12 cellular contexts compared by ENCODE assay signal in the genomic region with DNA sequence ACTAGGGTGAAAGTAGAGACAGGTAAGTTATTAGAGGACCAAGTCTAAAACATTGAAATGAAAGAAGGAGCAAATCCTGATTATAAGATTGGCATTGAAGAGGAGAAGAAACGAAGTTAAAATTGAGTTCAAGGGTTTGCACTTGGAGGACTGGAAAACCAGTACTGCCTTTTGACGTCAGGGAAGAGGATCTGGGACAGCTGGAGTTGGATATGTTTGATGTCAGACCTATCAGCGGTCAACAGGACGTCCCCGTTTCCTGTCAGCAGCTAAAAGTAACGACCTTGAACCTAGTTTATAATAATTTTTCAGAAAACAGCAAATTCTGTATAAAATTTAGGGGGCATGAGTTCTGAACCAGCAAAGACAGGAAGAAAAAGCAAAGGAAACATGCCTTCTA. TPM values are rescaled to one million over a fixed set of nuclear protein-coding genes. Genes with fewer than 3 reads are reported as not detected.
DNase-seq lines count a peak whose midpoint lies in the region; ATAC-seq and TF ChIP-seq lines count a peak whose summit lies in the region.
"Had no signal": no experiment of that assay in that cellular context is flagged by ENCODE, and none has a peak within 500 bp of the region (broad histone marks: within the 10 kb centered on the region; RNA-seq: fewer than 3 reads in every experiment).

No MANE protein-coding gene starts in this region.

- WGBS in esophagus squamous epithelium, 2 donors: 56 to 62% methylated on average over 6 of the region's 6 CpGs
- WGBS in ovary, 3 donors: 8 to 19% (median 13%) methylated on average over 6 of the region's 6 CpGs

- H3K9me3 ChIP-seq in CD8-positive, alpha-beta memory T cell (ENCODE audit: low read length): no peaks in the 10 kb centered on the region
- H3K9me3 ChIP-seq in esophagus squamous epithelium (peaks cover 0 to 6% (median 0%) of the 10 kb centered on the region in 3 donors), ovary (no peaks in the 10 kb centered on the region)
- H3K9me3 ChIP-seq: mucosa of descending colon had no signal

- peaks cover 0 to under 1% (median 0%) of the 10 kb centered on the region in 3 donors for H3K36me3 Mint-ChIP-seq in CD8-positive, alpha-beta memory T cell
- no peaks in the 10 kb centered on the region for H3K36me3 Mint-ChIP-seq in T-cell

- DNase-seq in CD8-positive, alpha-beta memory T cell: no peak
- no peak for DNase-seq in T-cell
- no peak for DNase-seq in esophagus squamous epithelium (lab: John Stamatoyannopoulos, UW)
- peak in 4 of 5 donors; percentile 44 to 67 (median 46) for DNase-seq in ovary
- no peak for DNase-seq in NCI-H1930 (lab: John Stamatoyannopoulos, UW)
- no peak for DNase-seq in Ammon's horn (ENCODE audit: low spot score)
- no peak for DNase-seq in AML-193 (lab: John Stamatoyannopoulos, UW)
- DNase-seq: foreskin keratinocyte, NCI-H1417 had no signal

- H3K4me3 Mint-ChIP-seq in CD8-positive, alpha-beta memory T cell: peak overlapping the region in 6 of 7 donors; percentile 26 to 75 (median 64)
- H3K4me3 Mint-ChIP-seq in T-cell: peak overlapping the region; percentile 27 to 68 (median 47)

- H3K27me3 Mint-ChIP-seq in CD8-positive, alpha-beta memory T cell: peaks cover 17 to 36% of the 10 kb centered on the region in 2 donors
- peaks cover 31 to 36% of the 10 kb centered on the region in 2 donors for H3K27me3 Mint-ChIP-seq in T-cell

- H3K27ac Mint-ChIP-seq in CD8-positive, alpha-beta memory T cell: peak overlapping the region in 1 of 8 donors; percentile 57
- peak overlapping the region in 1 of 2 donors; percentile 9 for H3K27ac Mint-ChIP-seq in T-cell

- intact Hi-C loops in esophagus squamous epithelium (cut with DNase I) (no loop called here), ovary (cut with DNase I) (loop anchor here in 2 of 4 donors (5.0 to 10.0 kb wide), 3 partner anchors 91 to 201 kb away; a partner anchor contains a TSS)

- no peak overlapping the region for H3K27ac ChIP-seq in CD8-positive, alpha-beta memory T cell (ENCODE audit: low read depth, low read length)
- H3K27ac ChIP-seq in esophagus squamous epithelium (peak overlapping the region; percentile 83 to 97 (median 92)), ovary (peak overlapping the region; percentile 80 to 96)
- H3K27ac ChIP-seq: foreskin keratinocyte, VCaP had no signal

- H3K4me3 ChIP-seq in CD8-positive, alpha-beta memory T cell (ENCODE audit: low read length): no peak overlapping the region
- H3K4me3 ChIP-seq in esophagus squamous epithelium: peak overlapping the region in 3 of 4 donors; percentile 58 to 83 (median 72)
- peak overlapping the region; percentile 83 for H3K4me3 ChIP-seq in ovary
- H3K4me3 ChIP-seq: mucosa of descending colon had no signal

- TF ChIP-seq POLR2A in esophagus squamous epithelium (IDR thresholded peaks at IDR 0.05): no peak
- TF ChIP-seq POLR2A in ovary (IDR thresholded peaks at IDR 0.05): no peak

- no peak for TF ChIP-seq EP300 in ovary (IDR thresholded peaks at IDR 0.05)

- H3K4me1 Mint-ChIP-seq in CD8-positive, alpha-beta memory T cell: peaks cover 16 to 32% (median 32%) of the 10 kb centered on the region in 3 donors
- peaks cover 22 to 30% (median 25%) of the 10 kb centered on the region in 3 donors for H3K4me1 Mint-ChIP-seq in T-cell

- peaks cover 0 to 1% (median 0%) of the 10 kb centered on the region in 5 donors for H3K9me3 Mint-ChIP-seq in CD8-positive, alpha-beta memory T cell
- peaks cover 0 to 4% (median 0%) of the 10 kb centered on the region in 3 donors for H3K9me3 Mint-ChIP-seq in T-cell

- ATAC-seq in T-cell (replicated peaks in 1 of 4): no peak
- ATAC-seq in HG03432 (IDR thresholded peaks at IDR 0.05; ENCODE audit: unreplicated experiment): no peak

- POLR2A ChIA-PET in CD8-positive, alpha-beta memory T cell (lab: Charles Lee): no interaction called here
- POLR2A ChIA-PET in T-cell (lab: Charles Lee): no interaction called here

- TF ChIP-seq CTCF in esophagus squamous epithelium (IDR thresholded peaks at IDR 0.05) (no peak), ovary (IDR thresholded peaks at IDR 0.05) (no peak)

- no peaks in the 10 kb centered on the region for H3K36me3 ChIP-seq in CD8-positive, alpha-beta memory T cell (ENCODE audit: insufficient read depth, low read length)
- H3K36me3 ChIP-seq in esophagus squamous epithelium (no peaks in the 10 kb centered on the region), ovary (no peaks in the 10 kb centered on the region)

- H3K27me3 ChIP-seq in CD8-positive, alpha-beta memory T cell (ENCODE audit: insufficient read depth, low read length, poor library complexity, severe bottlenecking): peaks cover 17% of the 10 kb centered on the region
- H3K27me3 ChIP-seq in esophagus squamous epithelium: peaks cover 0 to 47% (median 2%) of the 10 kb centered on the region in 4 donors
- H3K27me3 ChIP-seq in ovary: no peaks in the 10 kb centered on the region

- CTCF ChIA-PET in CD8-positive, alpha-beta memory T cell (lab: Charles Lee): no interaction called here
- CTCF ChIA-PET in T-cell (lab: Charles Lee): no interaction called here

- peaks cover 20% of the 10 kb centered on the region for H3K4me1 ChIP-seq in CD8-positive, alpha-beta memory T cell (ENCODE audit: insufficient read depth, low read length)
- H3K4me1 ChIP-seq in esophagus squamous epithelium (peaks cover 0 to 51% (median 7%) of the 10 kb centered on the region in 3 donors), ovary (ENCODE audit: insufficient read depth) (peaks cover 10% of the 10 kb centered on the region)
- H3K4me1 ChIP-seq: foreskin keratinocyte had no signal

RNA-seq across cellular contexts. Expression of a gene that starts 1.2 kb away (rescaled TPM):
- under 1 TPM; 0.09 to 0.15 TPM for total RNA-seq in CD8-positive, alpha-beta memory T cell
- not detected for polyA plus RNA-seq in CD8-positive, alpha-beta memory T cell
- total RNA-seq in T-cell (under 1 TPM in 4 of 5 donors, not detected in 1; 0.05 to 0.50 (median 0.34) TPM), esophagus squamous epithelium (100 to 1,000 TPM in 1 of 4 donors, 10 to 100 TPM in 2, 1 to 10 TPM in 1; 3.6 to 120 (median 28.5) TPM), ovary (100 to 1,000 TPM in 3 of 7 donors, 10 to 100 TPM in 4; 59.2 to 141 (median 72.0) TPM)
- 100 to 1,000 TPM in 1 of 2 donors, 10 to 100 TPM in 1; 76.4 to 147 TPM for polyA plus RNA-seq in ovary

Comparison
In these comparisons a context has a peak if more than half of its experiments do, and no peak if none do; other contexts are left out.
1. DNase-seq: peak in ovary (4 of 5); none in CD8-positive, alpha-beta memory T cell (0 of 5), T-cell (0 of 34), esophagus squamous epithelium (single experiment), NCI-H1930 (0 of 2), Ammon's horn (single experiment) and AML-193 (0 of 2).